ENCODE assay signal across 23 cellular contexts in the genomic region with DNA sequence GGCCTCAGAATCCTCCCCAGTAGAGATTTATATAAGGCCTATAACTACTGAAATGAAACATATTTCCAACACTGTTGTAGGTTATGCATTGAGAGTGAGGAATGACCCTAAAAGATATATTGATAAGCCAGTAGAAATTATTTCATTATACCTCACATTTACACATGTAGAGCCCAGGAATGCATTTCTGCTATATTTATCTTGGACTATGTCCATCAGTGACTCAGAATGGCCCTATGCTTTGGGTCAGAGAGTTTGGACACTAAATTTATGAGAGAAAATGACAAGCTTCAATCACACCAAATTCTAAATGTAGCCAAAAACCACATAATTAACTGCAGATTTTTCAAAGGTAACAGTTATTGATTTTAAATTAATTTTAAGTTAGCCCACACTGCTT.
DNase-seq lines count a peak whose midpoint lies in the region; TF ChIP-seq lines count a peak whose summit lies in the region.
"Had no signal": no experiment of that assay in that cellular context is flagged by ENCODE, and none has a peak within 500 bp of the region (broad histone marks: within the 10 kb centered on the region; RNA-seq: fewer than 3 reads in every experiment).

No MANE protein-coding gene starts in this region.

- H3K27ac ChIP-seq in mammary epithelial cell (ENCODE audit: insufficient read depth, low read depth, low read length) (no peak overlapping the region), ascending aorta (no peak overlapping the region)
- H3K27ac ChIP-seq: parathyroid adenoma, RWPE1, SK-N-MC, upper lobe of left lung had no signal

- no peaks in the 10 kb centered on the region for H3K79me2 ChIP-seq in mammary epithelial cell (ENCODE audit: insufficient read depth, low read length)
- H3K79me2 ChIP-seq: parathyroid adenoma had no signal

- intact Hi-C loops in mammary epithelial cell (cut with micrococcal nuclease) (no loop called here), ascending aorta (cut with DNase I) (no loop called here)

- no peaks in the 10 kb centered on the region for H3K27me3 ChIP-seq in mammary epithelial cell (ENCODE audit: insufficient read depth, low read length)
- no peaks in the 10 kb centered on the region for H3K27me3 ChIP-seq in ascending aorta
- no peaks in the 10 kb centered on the region for H3K27me3 ChIP-seq in MG63
- H3K27me3 ChIP-seq: dorsolateral prefrontal cortex, upper lobe of left lung had no signal

- no TSS peak for BruUV-seq in mammary epithelial cell (replicated peaks; lab: Mats Ljungman, UMichigan)

- dilution Hi-C loops in mammary epithelial cell (cut with HindIII; ENCODE audit: low sequenced_read_pairs), result no loop called here

- DNase-seq in ELR (ENCODE audit: low read depth), result peak; percentile 65
- peak; percentile 37 for DNase-seq in LNCaP clone FGC (ENCODE audit: low read depth)
- peak; percentile 23 for DNase-seq in mammary epithelial cell
- peak; percentile 51 for DNase-seq in renal cortical epithelial cell (ENCODE audit: low read depth)
- no peak for DNase-seq in ascending aorta (ENCODE audit: low spot score in 2 of 2)
- DNase-seq in MG63, result no peak
- no peak for DNase-seq in NCI-H1417 treated with DMSO at 0.1 percent for 48 hours (lab: John Stamatoyannopoulos, UW)
- DNase-seq: activated CD4-positive, alpha-beta T cell treated with anti-CD3 and anti-CD28 coated beads for 4 hours; activated T-cell treated with anti-CD3 and anti-CD28 coated beads for 4 hours; CD4-positive, CD25-positive, alpha-beta regulatory T cell; cerebellar nuclear complex; dorsolateral prefrontal cortex; IMR-90; NCI-H1105; NCI-H1930; NCI-H526 treated with DMSO at 0.1 percent for 48 hours; right cardiac atrium; stimulated activated CD4-positive, alpha-beta T cell treated with anti-CD3 and anti-CD28 coated beads, Interleukin-4, amount 100 ng/mL, for 4 hours; upper lobe of left lung had no signal

- CTCF ChIA-PET in mammary epithelial cell (lab: Charles Lee; ENCODE audit: low non-redundant PET), result no interaction called here

- H3K4me3 ChIP-seq in LNCaP clone FGC (ENCODE audit: low read depth, low read length), result no peak overlapping the region
- H3K4me3 ChIP-seq in mammary epithelial cell (replicated peaks in 1 of 3; ENCODE audit: insufficient read depth in 1 of 3, low read depth in 2 of 3, low read length in 3 of 3), result no peak overlapping the region
- no peak overlapping the region for H3K4me3 ChIP-seq in ascending aorta
- no peak overlapping the region for H3K4me3 ChIP-seq in MG63
- H3K4me3 ChIP-seq: dorsolateral prefrontal cortex, lung, SK-N-MC, upper lobe of left lung had no signal

- peaks cover 7% of the 10 kb centered on the region for H3K4me1 ChIP-seq in mammary epithelial cell (ENCODE audit: insufficient read depth, low read length)
- H3K4me1 ChIP-seq in ascending aorta, result no peaks in the 10 kb centered on the region
- H3K4me1 ChIP-seq: parathyroid adenoma, upper lobe of left lung had no signal

- no peak overlapping the region for H3K9ac ChIP-seq in mammary epithelial cell (ENCODE audit: insufficient read depth, low read length)
- H3K9ac ChIP-seq: parathyroid adenoma had no signal

- no peaks in the 10 kb centered on the region for H3K9me3 ChIP-seq in mammary epithelial cell (replicated peaks; ENCODE audit: insufficient read depth, low read length)
- no peaks in the 10 kb centered on the region for H3K9me3 ChIP-seq in ascending aorta
- H3K9me3 ChIP-seq in MG63, result no peaks in the 10 kb centered on the region
- H3K9me3 ChIP-seq: upper lobe of left lung had no signal

- H3K36me3 ChIP-seq in mammary epithelial cell (ENCODE audit: insufficient read depth, low read length) (no peaks in the 10 kb centered on the region), ascending aorta (no peaks in the 10 kb centered on the region), MG63 (no peaks in the 10 kb centered on the region)
- H3K36me3 ChIP-seq: upper lobe of left lung had no signal

- in situ Hi-C loops in mammary epithelial cell (cut with MboI; ENCODE audit: low sequenced_read_pairs in 2 of 2), result no loop called here

- H3K4me2 ChIP-seq in mammary epithelial cell (ENCODE audit: insufficient read depth, low read depth, low read length), result no peak overlapping the region

- no peak for TF ChIP-seq CTCF in LNCaP clone FGC (IDR thresholded peaks at IDR 0.05; ENCODE audit: control insufficient read depth, extremely low read depth, insufficient read depth)
- no peak for TF ChIP-seq CTCF in mammary epithelial cell (conservative IDR thresholded peaks at IDR 0.05 in 1 of 2, IDR thresholded peaks at IDR 0.05 in 1 of 2; ENCODE audit: extremely low read depth in 1 of 2, insufficient read depth in 1 of 2, low read depth in 1 of 2, low read length in 2 of 2)
- no peak for TF ChIP-seq CTCF in ascending aorta (IDR thresholded peaks at IDR 0.05)

- no peaks in the 10 kb centered on the region for H4K20me1 ChIP-seq in mammary epithelial cell (ENCODE audit: insufficient read depth, low read length)

- H2AFZ ChIP-seq in mammary epithelial cell (ENCODE audit: low read depth, low read length), result no peak overlapping the region
- H2AFZ ChIP-seq: parathyroid adenoma had no signal

Comparison
In these comparisons a context has a peak if more than half of its experiments do, and no peak if none do; other contexts are left out.
1. DNase-seq: peak in ELR (single experiment), LNCaP clone FGC (single experiment), mammary epithelial cell (single experiment) and renal cortical epithelial cell (single experiment); none in ascending aorta (0 of 2), MG63 (single experiment) and NCI-H1417 treated with DMSO at 0.1 percent for 48 hours (single experiment).